Comparison of ENCODE assay signal across 17 cellular contexts in the genomic region with DNA sequence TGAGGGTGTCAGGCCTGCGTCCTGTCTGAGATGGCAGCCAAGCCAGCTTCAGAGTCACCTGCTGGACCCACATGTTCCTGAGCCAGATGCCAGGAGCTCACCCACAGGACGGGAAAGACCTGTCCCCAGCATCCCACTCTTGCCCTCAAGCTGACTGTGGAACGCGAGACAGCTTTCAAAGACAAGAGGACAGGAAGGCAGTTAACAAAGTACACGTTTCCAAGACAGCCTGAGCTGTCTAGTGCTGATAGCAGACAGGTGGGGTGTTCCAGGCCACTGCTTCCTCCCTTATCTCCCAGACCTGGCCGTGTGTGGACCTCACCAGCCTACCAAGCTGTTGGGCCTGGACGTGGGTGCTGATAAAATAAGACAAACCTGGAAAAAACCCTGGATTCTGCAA. TPM values are rescaled to one million over a fixed set of nuclear protein-coding genes. Genes with fewer than 3 reads are reported as not detected.
A peak's percentile ranks its signal among the peaks of the same experiment; 100 is the strongest.
DNase-seq lines count a peak whose midpoint lies in the region; ATAC-seq and TF ChIP-seq lines count a peak whose summit lies in the region.
"Had no signal": no experiment of that assay in that cellular context is flagged by ENCODE, and none has a peak within 500 bp of the region (broad histone marks: within the 10 kb centered on the region; RNA-seq: fewer than 3 reads in every experiment).

No MANE protein-coding gene starts in this region.

- no peak overlapping the region for H3K4me2 ChIP-seq in IMR-90 (ENCODE audit: low read depth, low read length)
- peak overlapping the region; percentile 8 for H3K4me2 ChIP-seq in hepatocyte
- H3K4me2 ChIP-seq: BLaER1 had no signal

- no peak overlapping the region for H3K4me3 ChIP-seq in IMR-90 (ENCODE audit: insufficient read depth, low read depth, low read length)
- H3K4me3 ChIP-seq in hepatocyte, result no peak overlapping the region
- no peak overlapping the region for H3K4me3 ChIP-seq in skeletal muscle tissue (ENCODE audit: low read length in 3 of 3)
- H3K4me3 ChIP-seq: BLaER1, lower lobe of right lung, neural progenitor cell, SJSA1, uterus had no signal

- no peaks in the 10 kb centered on the region for H3K79me2 ChIP-seq in hepatocyte

- H4K20me1 ChIP-seq in IMR-90 (ENCODE audit: insufficient read depth, low read length) (peaks cover 9% of the 10 kb centered on the region; the same call in 1 of the 2 replicates), hepatocyte (ENCODE audit: insufficient read depth, poor library complexity, severe bottlenecking) (no peaks in the 10 kb centered on the region)

- H4K5ac ChIP-seq in IMR-90 (ENCODE audit: low read depth, low read length), result peak overlapping the region; percentile 46; the same call in 1 of the 2 replicates

- H2BK5ac ChIP-seq in IMR-90 (ENCODE audit: low read depth, low read length, poor library complexity, severe bottlenecking), result peak overlapping the region; percentile 53

- peaks cover 17% of the 10 kb centered on the region for H3K36me3 ChIP-seq in IMR-90 (ENCODE audit: control insufficient read depth, insufficient read depth, low read length)
- H3K36me3 ChIP-seq in hepatocyte (replicated peaks; ENCODE audit: insufficient read depth, low read depth), result peaks cover 4% of the 10 kb centered on the region
- H3K36me3 ChIP-seq in skeletal muscle tissue (ENCODE audit: control insufficient read depth in 3 of 3, insufficient read depth in 3 of 3, low read length in 3 of 3), result peaks cover 6 to 10% (median 10%) of the 10 kb centered on the region in 3 donors
- H3K36me3 ChIP-seq: uterus had no signal

- 75% methylated on average over 3 of the region's 7 CpGs; no CpG with 5 or more reads in 1 of the 2 experiments for WGBS in IMR-90 (ENCODE audit: extremely low coverage in 2 of 2, insufficient read length in 1 of 2), 2 experiments
- 49% methylated on average over 7 of the region's 7 CpGs for WGBS in hepatocyte (ENCODE audit: low lambda C conversion rate, missing lambda C conversion rate)

- intact Hi-C loops in IMR-90 (cut with micrococcal nuclease), result no loop called here

- 0 out of 4 replicates have a peak, but pooled peaks cover 0 to 6% of the 10 kb centered on the region in 2 experiments for H3K79me1 ChIP-seq in IMR-90 (ENCODE audit: low read depth in 1 of 2, low read length in 2 of 2)

- no peaks in the 10 kb centered on the region for H3K27me3 ChIP-seq in IMR-90 (ENCODE audit: control insufficient read depth, insufficient read depth, low read length)
- H3K27me3 ChIP-seq in hepatocyte, result no peaks in the 10 kb centered on the region
- no peaks in the 10 kb centered on the region for H3K27me3 ChIP-seq in skeletal muscle tissue (ENCODE audit: control insufficient read depth in 3 of 3, insufficient read depth in 3 of 3, low read length in 3 of 3)
- H3K27me3 ChIP-seq: BLaER1, neural progenitor cell, SJSA1, uterus had no signal

- peak overlapping the region; percentile 43 for H3K18ac ChIP-seq in IMR-90 (ENCODE audit: low read depth, low read length)

- H3K4me1 ChIP-seq in IMR-90 (ENCODE audit: control insufficient read depth, insufficient read depth, low read length) (peaks cover 37% of the 10 kb centered on the region), hepatocyte (ENCODE audit: insufficient read depth) (peaks cover 14% of the 10 kb centered on the region), skeletal muscle tissue (ENCODE audit: control insufficient read depth in 3 of 3, insufficient read depth in 3 of 3, low read length in 3 of 3) (peaks cover 25 to 32% (median 27%) of the 10 kb centered on the region in 3 donors)

- no peak overlapping the region for H3K56ac ChIP-seq in IMR-90 (ENCODE audit: extremely low read depth, insufficient read depth, low read length)

- H3K9me1 ChIP-seq in IMR-90 (ENCODE audit: insufficient read depth, low read length), result peaks cover 27% of the 10 kb centered on the region

- no peak for TF ChIP-seq CTCF in IMR-90 (conservative IDR thresholded peaks at IDR 0.05; ENCODE audit: low read depth, low read length)
- no peak for TF ChIP-seq CTCF in VCaP (conservative IDR thresholded peaks at IDR 0.05)
- TF ChIP-seq CTCF in hepatocyte (IDR thresholded peaks at IDR 0.05; ENCODE audit: poor library complexity), result no peak

- CTCF ChIA-PET in IMR-90 (lab: Yijun Ruan, JAX), result interaction anchor here (1.0 to 2.3 kb wide), 4 partner anchors 9 to 255 kb away, joined by 3 to 8 read pairs (median 3); no protein-coding TSS in a partner anchor

- in situ Hi-C loops in IMR-90 (cut with MboI; ENCODE audit: low sequenced_read_pairs), result no loop called here

- H3K23ac ChIP-seq in IMR-90 (ENCODE audit: low read depth, low read length), result 0 out of 2 replicates have a peak overlapping the region, but pooled peaks have one; percentile 11

- POLR2A ChIA-PET in IMR-90 (lab: Charles Lee; ENCODE audit: unreplicated experiment), result no interaction called here

- peak overlapping the region; percentile 27 to 38; a peak in 3 of 4 replicates for H4K8ac ChIP-seq in IMR-90 (ENCODE audit: low read depth in 2 of 2, low read length in 2 of 2)

- peak overlapping the region; percentile 77; the same call in 2 of the 3 replicates for H2BK15ac ChIP-seq in IMR-90 (ENCODE audit: low read depth, low read length)

- H3K9ac ChIP-seq in IMR-90 (ENCODE audit: low read depth, low read length) (no peak overlapping the region), skeletal muscle tissue (ENCODE audit: low read depth in 1 of 3, low read length in 3 of 3) (no peak overlapping the region)
- H3K9ac ChIP-seq: BLaER1, neural progenitor cell had no signal

- H2BK120ac ChIP-seq in IMR-90 (ENCODE audit: low read depth, low read length), result peak overlapping the region; percentile 81

- H3K9me3 ChIP-seq in IMR-90 (ENCODE audit: control insufficient read depth, insufficient read depth, low read length) (no peaks in the 10 kb centered on the region), hepatocyte (ENCODE audit: low read depth) (no peaks in the 10 kb centered on the region), skeletal muscle tissue (ENCODE audit: control insufficient read depth in 3 of 3, low read length in 3 of 3) (no peaks in the 10 kb centered on the region)
- H3K9me3 ChIP-seq: BLaER1, lower lobe of right lung, SJSA1, uterus had no signal

- dilution Hi-C loops in IMR-90 (cut with HindIII; ENCODE audit: low sequenced_read_pairs, unreplicated experiment), result no loop called here

- no peak overlapping the region for H2AK9ac ChIP-seq in IMR-90 (replicated peaks; ENCODE audit: low read depth, low read length, poor library complexity)

- no peak for TF ChIP-seq POLR2A in IMR-90 (IDR thresholded peaks at IDR 0.05; ENCODE audit: low read depth, low read length)

- no peak for ATAC-seq in IMR-90 (ENCODE audit: low read depth)
- no peak for ATAC-seq in HG03354 (IDR thresholded peaks at IDR 0.05; ENCODE audit: poor library complexity, severe bottlenecking, unreplicated experiment)
- no peak for ATAC-seq in HG03095 (IDR thresholded peaks at IDR 0.05; ENCODE audit: unreplicated experiment)

- no peak for DNase-seq in IMR-90
- no peak for DNase-seq in hepatocyte (ENCODE audit: low spot score)
- no peak for DNase-seq in HuH-7 (ENCODE audit: low spot score)
- DNase-seq: activated effector memory CD4-positive, alpha-beta T cell treated with Interleukin-2 at 50 U/mL for 16 hours; DMS153; lower lobe of right lung; NCI-H1092 treated with DMSO at 0.1 percent for 48 hours; stimulated activated naive CD4-positive, alpha-beta T cell treated with Interleukin-2 at 50 U/mL for 16 hours had no signal

- H3K27ac ChIP-seq in IMR-90 (ENCODE audit: insufficient read depth, low read length) (0 out of 2 replicates have a peak overlapping the region, but pooled peaks have one; percentile 7), VCaP (peak overlapping the region; percentile 22; the same call in 1 of the 2 replicates), hepatocyte (peak overlapping the region; percentile 67), skeletal muscle tissue (ENCODE audit: low read depth, low read length) (peak overlapping the region; percentile 65)
- H3K27ac ChIP-seq: BLaER1, lower lobe of right lung, neural progenitor cell, uterus had no signal

- H3K4ac ChIP-seq in IMR-90 (ENCODE audit: low read depth, low read length), result peak overlapping the region; percentile 90

- H4K91ac ChIP-seq in IMR-90 (ENCODE audit: insufficient read depth, low read depth, low read length), result peak overlapping the region; percentile 89

- no peak overlapping the region for H2AFZ ChIP-seq in IMR-90 (replicated peaks; ENCODE audit: low read length, poor library complexity)
- H2AFZ ChIP-seq in hepatocyte, result no peak overlapping the region
- H2AFZ ChIP-seq: neural progenitor cell had no signal

- BruUV-seq in IMR-90 (replicated peaks; lab: Mats Ljungman, UMichigan), result no TSS peak

- no peak for TF ChIP-seq RAD21 in IMR-90 (IDR thresholded peaks at IDR 0.05; ENCODE audit: low read length)

- H2AK5ac ChIP-seq in IMR-90 (ENCODE audit: low read depth, low read length), result peak overlapping the region; percentile 92

- H3K9me2 ChIP-seq in hepatocyte (replicated peaks; ENCODE audit: insufficient read depth), result no peaks in the 10 kb centered on the region

- peak overlapping the region; percentile 66 for H3K14ac ChIP-seq in IMR-90 (replicated peaks; ENCODE audit: low read depth, low read length)

- H2BK20ac ChIP-seq in IMR-90 (ENCODE audit: low read depth, low read length), result peak overlapping the region; percentile 57

TF ChIP-seq in IMR-90, 13 proteins besides CTCF, POLR2A, EP300 and RAD21 (continues in another document):
- TF ChIP-seq SMC3 (IDR thresholded peaks at IDR 0.05; ENCODE audit: low read depth, low read length) (no peak), CHD1 (IDR thresholded peaks at IDR 0.05; ENCODE audit: low read depth, low read length) (no peak)

RNA-seq across cellular contexts. Expression of gene CMTM3, which starts 13.2 kb away (rescaled TPM):
- total RNA-seq in IMR-90 (2012; rRNA removed) (4.5 and 4.7 TPM in 2 replicates), hepatocyte (28.3 and 32.5 TPM in 2 replicates), skeletal muscle tissue (23.0 TPM)
- polyA plus RNA-seq in IMR-90 (2012; rRNA removed) (34.6 and 35.5 TPM in 2 replicates), hepatocyte (55.1 and 75.1 TPM in 2 replicates)
- polyA plus RNA-seq in IMR-90 (2012; cell fraction: cytosol; rRNA removed), result 14.5 and 50.4 TPM in 2 replicates
- polyA plus RNA-seq in IMR-90 (2012; cell fraction: nucleus; rRNA removed; ENCODE audit: low replicate concordance), result 32.0 and 33.9 TPM in 2 replicates

RNA-seq across cellular contexts. Expression of gene CMTM2, which starts 38.5 kb away (rescaled TPM):
- not detected in 2 replicates for total RNA-seq in IMR-90 (2012; rRNA removed)
- not detected in 2 replicates for polyA plus RNA-seq in IMR-90 (2012; rRNA removed)
- not detected in 2 replicates for polyA plus RNA-seq in IMR-90 (2012; cell fraction: cytosol; rRNA removed)
- polyA plus RNA-seq in IMR-90 (2012; cell fraction: nucleus; rRNA removed; ENCODE audit: low replicate concordance), result 0.10 and 0.12 TPM in 2 replicates
- total RNA-seq in hepatocyte, result not detected in 2 replicates
- 0.32 and 0.60 TPM in 2 replicates for polyA plus RNA-seq in hepatocyte
- total RNA-seq in skeletal muscle tissue, result not detected
- total RNA-seq: fibroblast of villous mesenchyme, SJSA1 had no signal

RNA-seq across cellular contexts. Expression of gene CMTM1, which starts 51.5 kb away (rescaled TPM):
- 0.54 and 1.7 TPM in 2 replicates for total RNA-seq in IMR-90 (2012; rRNA removed)
- polyA plus RNA-seq in IMR-90 (2012; rRNA removed), result 1.8 and 2.1 TPM in 2 replicates
- 0.40 and 1.2 TPM in 2 replicates for polyA plus RNA-seq in IMR-90 (2012; cell fraction: cytosol; rRNA removed)
- polyA plus RNA-seq in IMR-90 (2012; cell fraction: nucleus; rRNA removed; ENCODE audit: low replicate concordance), result 0.95 and 0.96 TPM in 2 replicates
- 1.4 TPM in 1 of 2 replicates, not detected in the other for total RNA-seq in hepatocyte
- polyA plus RNA-seq in hepatocyte, result 1.8 and 2.9 TPM in 2 replicates
- total RNA-seq in skeletal muscle tissue, result not detected

Comparison
In these comparisons a context has a peak if more than half of its experiments do, and no peak if none do; other contexts are left out.
1. H3K27ac ChIP-seq: peak in every context shown above with its lines; median percentile 67 in hepatocyte; 65 in skeletal muscle tissue; 22 in VCaP; 7 in IMR-90.